ENCODE assay signal across 10 cellular contexts in the genomic region with DNA sequence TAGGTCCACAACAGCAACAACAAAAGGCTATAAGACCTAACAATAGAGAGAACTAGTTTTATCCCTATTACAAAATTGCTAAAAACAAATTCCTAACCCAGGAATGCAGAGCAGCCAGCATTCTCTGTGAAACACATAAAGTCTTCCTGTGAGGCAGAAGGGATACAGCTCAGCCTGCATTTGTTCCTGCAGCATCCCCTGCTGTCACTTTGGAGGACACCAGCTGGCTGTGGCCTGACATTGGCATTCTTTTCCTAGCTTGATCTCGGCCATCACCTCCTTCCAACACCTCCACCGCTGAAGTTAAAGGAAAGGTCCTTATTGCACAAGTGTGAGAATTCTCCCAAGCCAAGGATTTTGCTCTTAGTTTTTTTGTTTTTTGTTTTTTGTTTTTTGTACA.
DNase-seq lines count a peak whose midpoint lies in the region; ATAC-seq and TF ChIP-seq lines count a peak whose summit lies in the region.
"Had no signal": no experiment of that assay in that cellular context is flagged by ENCODE, and none has a peak within 500 bp of the region (broad histone marks: within the 10 kb centered on the region; RNA-seq: fewer than 3 reads in every experiment).

No MANE protein-coding gene starts in this region.

- no peaks in the 10 kb centered on the region for H4K20me1 ChIP-seq in OCI-LY3 (ENCODE audit: insufficient read depth, low read length)

- 27 to 38% (median 28%) methylated on average over 2 of the region's 2 CpGs for WGBS in ovary, 3 donors

- H3K9me3 ChIP-seq in OCI-LY3 (ENCODE audit: insufficient read depth, low read length) (no peaks in the 10 kb centered on the region), ovary (no peaks in the 10 kb centered on the region)

- H3K27ac Mint-ChIP-seq in activated CD8-positive, alpha-beta T cell treated with anti-CD3 and anti-CD28 coated beads, Interleukin-2, amount 10 ng/mL, durations not matched to agents 7 days and 5 days = no peak overlapping the region

- H3K4me2 ChIP-seq in OCI-LY3 (ENCODE audit: low read length) = no peak overlapping the region
- H3K4me2 ChIP-seq: KMS-11 had no signal

- TF ChIP-seq EP300 in ovary (IDR thresholded peaks at IDR 0.05) = no peak

- no peaks in the 10 kb centered on the region for H3K27me3 Mint-ChIP-seq in activated CD8-positive, alpha-beta T cell treated with anti-CD3 and anti-CD28 coated beads, Interleukin-2, amount 10 ng/mL, durations not matched to agents 7 days and 5 days (ENCODE audit: low read depth)

- no peak for ATAC-seq in HG02642 (IDR thresholded peaks at IDR 0.05; ENCODE audit: poor library complexity, unreplicated experiment)
- ATAC-seq in GM18868 (IDR thresholded peaks at IDR 0.05; ENCODE audit: unreplicated experiment) = no peak
- ATAC-seq in activated CD8-positive, alpha-beta T cell treated with anti-CD3 and anti-CD28 coated beads, Interleukin-2, amount 10 ng/mL, durations not matched to agents 7 days and 5 days = no peak

- TF ChIP-seq POLR2A in ovary (IDR thresholded peaks at IDR 0.05) = no peak

- peak; percentile 30; the same call in 1 of the 2 replicates for TF ChIP-seq CTCF in OCI-LY3 (IDR thresholded peaks at IDR 0.05; ENCODE audit: low read depth, low read length)
- peak; percentile 13 for TF ChIP-seq CTCF in fibroblast of the aortic adventitia (IDR thresholded peaks at IDR 0.05; ENCODE audit: insufficient read depth, low read length)
- peak; percentile 28 to 51 (median 44) for TF ChIP-seq CTCF in ovary (IDR thresholded peaks at IDR 0.05)

- no peaks in the 10 kb centered on the region for H3K9me3 Mint-ChIP-seq in activated CD8-positive, alpha-beta T cell treated with anti-CD3 and anti-CD28 coated beads, Interleukin-2, amount 10 ng/mL, durations not matched to agents 7 days and 5 days (ENCODE audit: insufficient read depth)

- no peaks in the 10 kb centered on the region for H3K4me1 Mint-ChIP-seq in activated CD8-positive, alpha-beta T cell treated with anti-CD3 and anti-CD28 coated beads, Interleukin-2, amount 10 ng/mL, durations not matched to agents 7 days and 5 days (ENCODE audit: low read depth)

- no peaks in the 10 kb centered on the region for H3K79me2 ChIP-seq in OCI-LY3 (ENCODE audit: low read length)

- CTCF ChIA-PET in activated CD8-positive, alpha-beta T cell treated with anti-CD3 and anti-CD28 coated beads, Interleukin-2, amount 10 ng/mL, durations not matched to agents 7 days and 5 days (lab: Charles Lee) = no interaction called here

- H3K4me1 ChIP-seq in OCI-LY3 (ENCODE audit: low read length) = 0 out of 2 replicates have a peak, but pooled peaks cover 3% of the 10 kb centered on the region
- H3K4me1 ChIP-seq in ovary (ENCODE audit: insufficient read depth) = peaks cover 10% of the 10 kb centered on the region

- H2AFZ ChIP-seq in OCI-LY3 (ENCODE audit: low read depth, low read length) = no peak overlapping the region

- intact Hi-C loops in ovary (cut with DNase I) = loop anchor here in 2 of 4 donors (5.0 kb wide), 2 partner anchors 81 to 306 kb away; no protein-coding TSS in a partner anchor

- POLR2A ChIA-PET in activated CD8-positive, alpha-beta T cell treated with anti-CD3 and anti-CD28 coated beads, Interleukin-2, amount 10 ng/mL, durations not matched to agents 7 days and 5 days (lab: Charles Lee) = no interaction called here

- H3K36me3 ChIP-seq in OCI-LY3 (replicated peaks; ENCODE audit: low read depth, low read length) = no peaks in the 10 kb centered on the region
- H3K36me3 ChIP-seq in ovary = no peaks in the 10 kb centered on the region

- H3K27me3 ChIP-seq in OCI-LY3 (ENCODE audit: low read depth, low read length) (no peaks in the 10 kb centered on the region), ovary (no peaks in the 10 kb centered on the region)

- no peak overlapping the region for H3K9ac ChIP-seq in OCI-LY3 (ENCODE audit: low read length)
- H3K9ac ChIP-seq: KMS-11 had no signal

- H3K4me3 Mint-ChIP-seq in activated CD8-positive, alpha-beta T cell treated with anti-CD3 and anti-CD28 coated beads, Interleukin-2, amount 10 ng/mL, durations not matched to agents 7 days and 5 days = no peak overlapping the region

- H3K27ac ChIP-seq in OCI-LY3 (ENCODE audit: low read length) (no peak overlapping the region), ovary (peak overlapping the region in 1 of 2 donors; percentile 27)
- H3K27ac ChIP-seq: KMS-11 had no signal

- no peaks in the 10 kb centered on the region for H3K36me3 Mint-ChIP-seq in activated CD8-positive, alpha-beta T cell treated with anti-CD3 and anti-CD28 coated beads, Interleukin-2, amount 10 ng/mL, durations not matched to agents 7 days and 5 days (ENCODE audit: low read depth)

- DNase-seq in DMS53 (lab: John Stamatoyannopoulos, UW) = peak; percentile 13
- DNase-seq in DMS53 treated with DMSO at 0.1 percent for 48 hours (lab: John Stamatoyannopoulos, UW; ENCODE audit: unreplicated experiment) = no peak
- no peak for DNase-seq in fibroblast of the aortic adventitia (ENCODE audit: low read depth)
- peak; percentile 35 to 52 (median 46) for DNase-seq in ovary
- DNase-seq in activated CD8-positive, alpha-beta T cell treated with anti-CD3 and anti-CD28 coated beads, Interleukin-2, amount 10 ng/mL, durations not matched to agents 7 days and 5 days = no peak
- DNase-seq: effector memory CD4-positive, alpha-beta T cell had no signal

- H3K4me3 ChIP-seq in OCI-LY3 (ENCODE audit: low read length) = no peak overlapping the region
- H3K4me3 ChIP-seq in fibroblast of the aortic adventitia (ENCODE audit: low read depth, low read length) = no peak overlapping the region
- H3K4me3 ChIP-seq in ovary = no peak overlapping the region

Comparison
In these comparisons a context has a peak if more than half of its experiments do, and no peak if none do; other contexts are left out.
1. DNase-seq: peak in DMS53 (single experiment) and ovary (5 of 5); none in DMS53 treated with DMSO at 0.1 percent for 48 hours (single experiment), fibroblast of the aortic adventitia (single experiment) and activated CD8-positive, alpha-beta T cell treated with anti-CD3 and anti-CD28 coated beads, Interleukin-2, amount 10 ng/mL, durations not matched to agents 7 days and 5 days (single experiment).
2. Peak in every context shown above with its lines, with median percentiles within 50 percentile points of each other: CTCF ChIP-seq.